ENCODE assay signal across 9 cellular contexts in genomic region chr5:143229426-143229895, GRCh38.
DNase-seq lines count a peak whose midpoint lies in the region; ATAC-seq and TF ChIP-seq lines count a peak whose summit lies in the region.
"Had no signal": no experiment of that assay in that cellular context is flagged by ENCODE, and none has a peak within 500 bp of the region (broad histone marks: within the 10 kb centered on the region; RNA-seq: fewer than 3 reads in every experiment).

No MANE protein-coding gene starts in this region.

- TF ChIP-seq CTCF in osteocyte (IDR thresholded peaks at IDR 0.05) (no peak), hepatocyte (IDR thresholded peaks at IDR 0.05; ENCODE audit: poor library complexity) (no peak)

- WGBS in hepatocyte (ENCODE audit: low lambda C conversion rate, missing lambda C conversion rate) = 84% methylated on average over 8 of the region's 8 CpGs

- H3K36me3 Mint-ChIP-seq in osteocyte (ENCODE audit: unreplicated experiment) = no peaks in the 10 kb centered on the region

- H4K20me1 ChIP-seq in hepatocyte (ENCODE audit: insufficient read depth, poor library complexity, severe bottlenecking) = no peaks in the 10 kb centered on the region

- DNase-seq in NAMALWA (ENCODE audit: low spot score) = peak; percentile 67
- DNase-seq in left cardiac atrium = no peak
- DNase-seq in osteocyte (ENCODE audit: extremely low spot score, unreplicated experiment) = no peak
- no peak for DNase-seq in hepatocyte (ENCODE audit: low spot score)
- DNase-seq in midbrain (lab: John Stamatoyannopoulos, UW) = no peak
- DNase-seq in G401 (ENCODE audit: low spot score) = no peak

- no peak overlapping the region for H3K4me2 ChIP-seq in hepatocyte

- H2AFZ ChIP-seq in hepatocyte = no peak overlapping the region

- no peaks in the 10 kb centered on the region for H3K9me2 ChIP-seq in hepatocyte (replicated peaks; ENCODE audit: insufficient read depth)

- H3K36me3 ChIP-seq in hepatocyte (replicated peaks; ENCODE audit: insufficient read depth, low read depth) = no peaks in the 10 kb centered on the region
- H3K36me3 ChIP-seq: cardiac muscle cell had no signal

- intact Hi-C loops in left cardiac atrium (cut with DNase I) = no loop called here

- H3K27me3 ChIP-seq in hepatocyte = no peaks in the 10 kb centered on the region
- H3K27me3 ChIP-seq: cardiac muscle cell had no signal

- ATAC-seq in GM18502 (IDR thresholded peaks at IDR 0.05; ENCODE audit: poor library complexity, unreplicated experiment) (peak; percentile 58), GM21717 (IDR thresholded peaks at IDR 0.05; ENCODE audit: unreplicated experiment) (peak; percentile 60), left cardiac atrium (peak; percentile 35 to 43)

- no peak overlapping the region for H3K4me3 Mint-ChIP-seq in osteocyte (ENCODE audit: unreplicated experiment)

- no peaks in the 10 kb centered on the region for H3K9me3 ChIP-seq in hepatocyte (ENCODE audit: low read depth)

- H3K9me3 Mint-ChIP-seq in osteocyte (ENCODE audit: unreplicated experiment) = no peaks in the 10 kb centered on the region

- no peak overlapping the region for H3K27ac ChIP-seq in hepatocyte
- H3K27ac ChIP-seq: cardiac muscle cell had no signal

- no peak overlapping the region for H3K4me3 ChIP-seq in hepatocyte
- H3K4me3 ChIP-seq: cardiac muscle cell had no signal

- in situ Hi-C loops in G401 (cut with HindIII; ENCODE audit: low sequenced_read_pairs) = no loop called here

- no peaks in the 10 kb centered on the region for H3K79me2 ChIP-seq in hepatocyte

- no peaks in the 10 kb centered on the region for H3K4me1 ChIP-seq in hepatocyte (ENCODE audit: insufficient read depth)

- no peak overlapping the region for H3K27ac Mint-ChIP-seq in osteocyte (ENCODE audit: unreplicated experiment)

- H3K27me3 Mint-ChIP-seq in osteocyte (ENCODE audit: unreplicated experiment) = no peaks in the 10 kb centered on the region

- H3K4me1 Mint-ChIP-seq in osteocyte (ENCODE audit: unreplicated experiment) = peaks cover 30% of the 10 kb centered on the region
